Comparison of ENCODE assay signal across 4 cellular contexts in genomic region chr20:58820515-58820914, GRCh38. TPM values are rescaled to one million over a fixed set of nuclear protein-coding genes. Genes with fewer than 3 reads are reported as not detected.
"Had no signal": no experiment of that assay in that cellular context is flagged by ENCODE, and none has a peak within 500 bp of the region (broad histone marks: within the 10 kb centered on the region; RNA-seq: fewer than 3 reads in every experiment).

No MANE protein-coding gene starts in this region.

RNA-seq across cellular contexts. Expression of gene GNAS-AS1, which starts 30.2 kb away (rescaled TPM):
- total RNA-seq: posterior vena cava, right atrium auricular region had no signal
- polyA plus RNA-seq: neural cell, smooth muscle cell had no signal
